Comparison of ENCODE assay signal across 32 cellular contexts in the genomic region with DNA sequence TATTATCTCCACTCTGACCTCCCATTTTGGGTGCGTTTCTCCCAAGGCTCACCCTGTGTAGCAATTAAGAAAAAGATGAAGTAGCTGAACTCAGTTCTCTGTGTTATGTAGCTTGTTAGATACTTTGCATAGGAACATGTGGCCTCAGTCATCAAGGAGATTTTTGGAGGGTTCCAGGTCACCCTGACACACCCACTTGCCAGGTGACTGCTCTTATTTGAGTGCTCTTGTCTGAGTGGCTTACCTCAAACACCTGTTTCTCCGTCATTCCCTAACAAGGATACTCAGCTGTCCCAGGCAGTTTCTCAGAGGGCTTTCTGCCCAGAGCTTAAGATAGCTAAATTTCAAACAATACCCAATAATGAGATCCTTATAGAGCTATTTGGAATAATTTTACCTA.
DNase-seq lines count a peak whose midpoint lies in the region; ATAC-seq and TF ChIP-seq lines count a peak whose summit lies in the region.
"Had no signal": no experiment of that assay in that cellular context is flagged by ENCODE, and none has a peak within 500 bp of the region (broad histone marks: within the 10 kb centered on the region; RNA-seq: fewer than 3 reads in every experiment).

No MANE protein-coding gene starts in this region.

- H3K36me3 Mint-ChIP-seq in WTC11 = peaks cover 25% of the 10 kb centered on the region
- H3K36me3 Mint-ChIP-seq: CD14-positive monocyte; CD4-positive, alpha-beta memory T cell; CD4-positive, CD25-positive, alpha-beta regulatory T cell; CD8-positive, alpha-beta memory T cell; CD8-positive, alpha-beta T cell had no signal

- ATAC-seq in WTC11 (no peak), left lung (peak; percentile 64), HG03432 (IDR thresholded peaks at IDR 0.05; ENCODE audit: unreplicated experiment) (no peak)
- ATAC-seq: A549; CD8-positive, alpha-beta T cell had no signal

- H3K4me1 ChIP-seq in esophagus muscularis mucosa = no peaks in the 10 kb centered on the region
- no peaks in the 10 kb centered on the region for H3K4me1 ChIP-seq in left lung
- H3K4me1 ChIP-seq in BE2C = no peaks in the 10 kb centered on the region
- H3K4me1 ChIP-seq: A549; BLaER1; BLaER1 treated with 17β-estradiol and CSF1 and Interleukin-3, amounts not matched to agents 10 nM and 100 nM; Caco-2 had no signal

- intact Hi-C loops in esophagus muscularis mucosa (cut with DNase I) (no loop called here), left lung (cut with DNase I) (no loop called here)

- H3K4me3 Mint-ChIP-seq in WTC11 = no peak overlapping the region
- H3K4me3 Mint-ChIP-seq: B cell; CD14-positive monocyte; CD4-positive, alpha-beta memory T cell; CD4-positive, alpha-beta T cell; CD4-positive, CD25-positive, alpha-beta regulatory T cell; CD8-positive, alpha-beta memory T cell; CD8-positive, alpha-beta T cell had no signal

- no peaks in the 10 kb centered on the region for H3K9me3 ChIP-seq in esophagus muscularis mucosa
- peaks cover 0 to 27% of the 10 kb centered on the region in 2 donors for H3K9me3 ChIP-seq in left lung
- H3K9me3 ChIP-seq in BE2C = no peaks in the 10 kb centered on the region
- H3K9me3 ChIP-seq: A549 had no signal

- DNase-seq in WTC11 (ENCODE audit: low spot score) (no peak), esophagus muscularis mucosa (ENCODE audit: extremely low spot score) (peak; percentile 87), left lung (no peak), BE2C (no peak), SKM-1 (lab: John Stamatoyannopoulos, UW; ENCODE audit: unreplicated experiment) (no peak)
- DNase-seq: 8988T; ACHN; AML-193; C1 segment of cervical spinal cord; Caco-2; Calu3; CD4-positive, alpha-beta memory T cell; CD4-positive, alpha-beta T cell; CD4-positive, CD25-positive, alpha-beta regulatory T cell; CD8-positive, alpha-beta memory T cell; CD8-positive, alpha-beta T cell; COR-L47; DMS 273 treated with DMSO at 0.1 percent for 48 hours; DMS153; DMS53; DMS79; DMS79 treated with DMSO at 0.1 percent for 48 hours; DND-41; EL had no signal

- H3K9me3 Mint-ChIP-seq in WTC11 = peaks cover 33% of the 10 kb centered on the region

- POLR2A ChIA-PET in WTC11 (lab: Charles Lee) = no interaction called here

- no peak for TF ChIP-seq EP300 in esophagus muscularis mucosa (IDR thresholded peaks at IDR 0.05)

- no peak for TF ChIP-seq POLR2A in esophagus muscularis mucosa (IDR thresholded peaks at IDR 0.05; ENCODE audit: low read depth)

- H3K4me1 Mint-ChIP-seq in WTC11 = peaks cover 12% of the 10 kb centered on the region
- H3K4me1 Mint-ChIP-seq: B cell; CD14-positive monocyte; CD4-positive, alpha-beta memory T cell; CD4-positive, CD25-positive, alpha-beta regulatory T cell; CD8-positive, alpha-beta memory T cell had no signal

- H3K27ac ChIP-seq in esophagus muscularis mucosa (replicated peaks in 1 of 4) (no peak overlapping the region), left lung (no peak overlapping the region)
- H3K27ac ChIP-seq: 22Rv1; A549; BLaER1; BLaER1 treated with 17β-estradiol and CSF1 and Interleukin-3, amounts not matched to agents 10 nM and 100 nM; C4-2B had no signal

- no peaks in the 10 kb centered on the region for H3K27me3 Mint-ChIP-seq in WTC11 (ENCODE audit: low read depth)
- H3K27me3 Mint-ChIP-seq: B cell; CD4-positive, alpha-beta memory T cell; CD4-positive, alpha-beta T cell; CD4-positive, CD25-positive, alpha-beta regulatory T cell; CD8-positive, alpha-beta memory T cell had no signal

- H3K4me3 ChIP-seq in esophagus muscularis mucosa (no peak overlapping the region), left lung (no peak overlapping the region), BE2C (ENCODE audit: low read depth, low read length) (no peak overlapping the region)
- H3K4me3 ChIP-seq: A549; BLaER1; BLaER1 treated with 17β-estradiol and CSF1 and Interleukin-3, amounts not matched to agents 10 nM and 100 nM had no signal

- 84% methylated on average over 2 of the region's 2 CpGs for WGBS in esophagus muscularis mucosa

- H3K27me3 ChIP-seq in esophagus muscularis mucosa (no peaks in the 10 kb centered on the region), left lung (no peaks in the 10 kb centered on the region), BE2C (no peaks in the 10 kb centered on the region)
- H3K27me3 ChIP-seq: BLaER1; BLaER1 treated with 17β-estradiol and CSF1 and Interleukin-3, amounts not matched to agents 10 nM and 100 nM had no signal

- CTCF ChIA-PET in WTC11 (lab: Charles Lee) = no interaction called here

- H3K36me3 ChIP-seq in esophagus muscularis mucosa (no peaks in the 10 kb centered on the region), left lung (no peaks in the 10 kb centered on the region), BE2C (no peaks in the 10 kb centered on the region)
- H3K36me3 ChIP-seq: BLaER1; BLaER1 treated with 17β-estradiol and CSF1 and Interleukin-3, amounts not matched to agents 10 nM and 100 nM had no signal

- TF ChIP-seq CTCF in WTC11 (IDR thresholded peaks at IDR 0.05) = no peak
- no peak for TF ChIP-seq CTCF in esophagus muscularis mucosa (IDR thresholded peaks at IDR 0.05)
- TF ChIP-seq CTCF in left lung (IDR thresholded peaks at IDR 0.05) = no peak
- TF ChIP-seq CTCF in BE2C (IDR thresholded peaks at IDR 0.05; ENCODE audit: low read depth, low read length) = no peak

- peak overlapping the region; percentile 44; the same call in 1 of the 2 replicates for H3K27ac Mint-ChIP-seq in WTC11
- H3K27ac Mint-ChIP-seq: B cell; CD14-positive monocyte; CD4-positive, alpha-beta memory T cell; CD4-positive, alpha-beta T cell; CD4-positive, CD25-positive, alpha-beta regulatory T cell; CD8-positive, alpha-beta memory T cell; CD8-positive, alpha-beta T cell had no signal

TF ChIP-seq in WTC11, 78 proteins besides CTCF, POLR2A, EP300 and RAD21 (continues in another document):
- no peak for TF ChIP-seq ZNF232 (CRISPR knock-in tag; IDR thresholded peaks at IDR 0.05)
- TF ChIP-seq RORB (CRISPR knock-in tag; IDR thresholded peaks at IDR 0.05) = no peak
- TF ChIP-seq ZBTB21 (CRISPR knock-in tag; IDR thresholded peaks at IDR 0.05; ENCODE audit: borderline replicate concordance) = no peak
- no peak for TF ChIP-seq FOXK1 (CRISPR knock-in tag; IDR thresholded peaks at IDR 0.05)
- TF ChIP-seq, protein P1, sequence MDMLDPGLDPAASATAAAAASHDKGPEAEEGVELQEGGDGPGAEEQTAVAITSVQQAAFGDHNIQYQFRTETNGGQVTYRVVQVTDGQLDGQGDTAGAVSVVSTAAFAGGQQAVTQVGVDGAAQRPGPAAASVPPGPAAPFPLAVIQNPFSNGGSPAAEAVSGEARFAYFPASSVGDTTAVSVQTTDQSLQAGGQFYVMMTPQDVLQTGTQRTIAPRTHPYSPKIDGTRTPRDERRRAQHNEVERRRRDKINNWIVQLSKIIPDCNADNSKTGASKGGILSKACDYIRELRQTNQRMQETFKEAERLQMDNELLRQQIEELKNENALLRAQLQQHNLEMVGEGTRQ (CRISPR knock-in tag; IDR thresholded peaks at IDR 0.05) = no peak
- no peak for TF ChIP-seq TP53 (CRISPR knock-in tag; IDR thresholded peaks at IDR 0.05)
- no peak for TF ChIP-seq IRF2 (CRISPR knock-in tag; IDR thresholded peaks at IDR 0.05; ENCODE audit: borderline replicate concordance, low read depth)
- TF ChIP-seq, protein P2, sequence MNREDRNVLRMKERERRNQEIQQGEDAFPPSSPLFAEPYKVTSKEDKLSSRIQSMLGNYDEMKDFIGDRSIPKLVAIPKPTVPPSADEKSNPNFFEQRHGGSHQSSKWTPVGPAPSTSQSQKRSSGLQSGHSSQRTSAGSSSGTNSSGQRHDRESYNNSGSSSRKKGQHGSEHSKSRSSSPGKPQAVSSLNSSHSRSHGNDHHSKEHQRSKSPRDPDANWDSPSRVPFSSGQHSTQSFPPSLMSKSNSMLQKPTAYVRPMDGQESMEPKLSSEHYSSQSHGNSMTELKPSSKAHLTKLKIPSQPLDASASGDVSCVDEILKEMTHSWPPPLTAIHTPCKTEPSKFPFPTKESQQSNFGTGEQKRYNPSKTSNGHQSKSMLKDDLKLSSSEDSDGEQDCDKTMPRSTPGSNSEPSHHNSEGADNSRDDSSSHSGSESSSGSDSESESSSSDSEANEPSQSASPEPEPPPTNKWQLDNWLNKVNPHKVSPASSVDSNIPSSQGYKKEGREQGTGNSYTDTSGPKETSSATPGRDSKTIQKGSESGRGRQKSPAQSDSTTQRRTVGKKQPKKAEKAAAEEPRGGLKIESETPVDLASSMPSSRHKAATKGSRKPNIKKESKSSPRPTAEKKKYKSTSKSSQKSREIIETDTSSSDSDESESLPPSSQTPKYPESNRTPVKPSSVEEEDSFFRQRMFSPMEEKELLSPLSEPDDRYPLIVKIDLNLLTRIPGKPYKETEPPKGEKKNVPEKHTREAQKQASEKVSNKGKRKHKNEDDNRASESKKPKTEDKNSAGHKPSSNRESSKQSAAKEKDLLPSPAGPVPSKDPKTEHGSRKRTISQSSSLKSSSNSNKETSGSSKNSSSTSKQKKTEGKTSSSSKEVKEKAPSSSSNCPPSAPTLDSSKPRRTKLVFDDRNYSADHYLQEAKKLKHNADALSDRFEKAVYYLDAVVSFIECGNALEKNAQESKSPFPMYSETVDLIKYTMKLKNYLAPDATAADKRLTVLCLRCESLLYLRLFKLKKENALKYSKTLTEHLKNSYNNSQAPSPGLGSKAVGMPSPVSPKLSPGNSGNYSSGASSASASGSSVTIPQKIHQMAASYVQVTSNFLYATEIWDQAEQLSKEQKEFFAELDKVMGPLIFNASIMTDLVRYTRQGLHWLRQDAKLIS (CRISPR knock-in tag; IDR thresholded peaks at IDR 0.05; ENCODE audit: borderline replicate concordance) = no peak
- TF ChIP-seq, protein P3, sequence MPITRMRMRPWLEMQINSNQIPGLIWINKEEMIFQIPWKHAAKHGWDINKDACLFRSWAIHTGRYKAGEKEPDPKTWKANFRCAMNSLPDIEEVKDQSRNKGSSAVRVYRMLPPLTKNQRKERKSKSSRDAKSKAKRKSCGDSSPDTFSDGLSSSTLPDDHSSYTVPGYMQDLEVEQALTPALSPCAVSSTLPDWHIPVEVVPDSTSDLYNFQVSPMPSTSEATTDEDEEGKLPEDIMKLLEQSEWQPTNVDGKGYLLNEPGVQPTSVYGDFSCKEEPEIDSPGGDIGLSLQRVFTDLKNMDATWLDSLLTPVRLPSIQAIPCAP (CRISPR knock-in tag; IDR thresholded peaks at IDR 0.05) = no peak
- no peak for TF ChIP-seq NFATC4 (CRISPR knock-in tag; IDR thresholded peaks at IDR 0.05)
- TF ChIP-seq, protein P4, sequence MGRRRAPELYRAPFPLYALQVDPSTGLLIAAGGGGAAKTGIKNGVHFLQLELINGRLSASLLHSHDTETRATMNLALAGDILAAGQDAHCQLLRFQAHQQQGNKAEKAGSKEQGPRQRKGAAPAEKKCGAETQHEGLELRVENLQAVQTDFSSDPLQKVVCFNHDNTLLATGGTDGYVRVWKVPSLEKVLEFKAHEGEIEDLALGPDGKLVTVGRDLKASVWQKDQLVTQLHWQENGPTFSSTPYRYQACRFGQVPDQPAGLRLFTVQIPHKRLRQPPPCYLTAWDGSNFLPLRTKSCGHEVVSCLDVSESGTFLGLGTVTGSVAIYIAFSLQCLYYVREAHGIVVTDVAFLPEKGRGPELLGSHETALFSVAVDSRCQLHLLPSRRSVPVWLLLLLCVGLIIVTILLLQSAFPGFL (CRISPR knock-in tag; IDR thresholded peaks at IDR 0.05; ENCODE audit: borderline replicate concordance) = no peak
